In genomic region chr10:21926949-21927348, GRCh38 we compare ENCODE assay signal across 9 cellular contexts.
DNase-seq lines count a peak whose midpoint lies in the region; ATAC-seq and TF ChIP-seq lines count a peak whose summit lies in the region.
"Had no signal": no experiment of that assay in that cellular context is flagged by ENCODE, and none has a peak within 500 bp of the region (broad histone marks: within the 10 kb centered on the region; RNA-seq: fewer than 3 reads in every experiment).

No MANE protein-coding gene starts in this region.

- TF ChIP-seq CTCF in Panc1 (IDR thresholded peaks at IDR 0.05): no peak
- no peak for TF ChIP-seq CTCF in fibroblast of lung (conservative IDR thresholded peaks at IDR 0.05 in 1 of 2, IDR thresholded peaks at IDR 0.05 in 1 of 2; ENCODE audit: low read depth in 1 of 2, low read length in 2 of 2)
- no peak for TF ChIP-seq CTCF in dorsolateral prefrontal cortex (IDR thresholded peaks at IDR 0.05 in 54 of 56, conservative IDR thresholded peaks at IDR 0.05 in 2 of 56; ENCODE audit: low read depth in 1 of 56, partially characterized antibody in 56 of 56)
- TF ChIP-seq CTCF in stomach (IDR thresholded peaks at IDR 0.05): no peak

- POLR2A ChIA-PET in Panc1 (lab: Charles Lee): no interaction called here

- H3K9me3 ChIP-seq in Panc1 (ENCODE audit: control insufficient read depth, insufficient read depth, low read depth, low read length) (no peaks in the 10 kb centered on the region), fibroblast of lung (ENCODE audit: control insufficient read depth, insufficient read depth, low read depth, low read length) (no peaks in the 10 kb centered on the region), stomach (no peaks in the 10 kb centered on the region)

- peaks cover 12% of the 10 kb centered on the region for H3K4me1 ChIP-seq in Panc1 (ENCODE audit: control insufficient read depth, insufficient read depth, low read length)
- H3K4me1 ChIP-seq in fibroblast of lung (ENCODE audit: control insufficient read depth, extremely low read depth, insufficient read depth, low read length): peaks cover 10% of the 10 kb centered on the region
- peaks cover 0 to 11% (median 0%) of the 10 kb centered on the region in 4 donors for H3K4me1 ChIP-seq in stomach

- DNase-seq in H4 (ENCODE audit: low spot score) (peak; percentile 73), Panc1 (ENCODE audit: low read depth, low spot score) (no peak), fibroblast of lung (ENCODE audit: low read depth in 2 of 2) (peak; percentile 91 to 97), renal cortical epithelial cell (ENCODE audit: low read depth) (peak; percentile 94), dorsolateral prefrontal cortex (no peak), stomach (no peak)
- DNase-seq: activated T-cell treated with anti-CD3 and anti-CD28 coated beads for 4 hours, NCI-H1105 had no signal

- H3K36me3 ChIP-seq in Panc1 (ENCODE audit: control insufficient read depth, insufficient read depth, low read length) (no peaks in the 10 kb centered on the region), fibroblast of lung (ENCODE audit: control insufficient read depth, insufficient read depth, low read length) (no peaks in the 10 kb centered on the region), stomach (no peaks in the 10 kb centered on the region)

- no peak overlapping the region for H2AFZ ChIP-seq in fibroblast of lung (ENCODE audit: low read length)

- CTCF ChIA-PET in Panc1 (lab: Charles Lee): no interaction called here

- no peaks in the 10 kb centered on the region for H4K20me1 ChIP-seq in fibroblast of lung (ENCODE audit: control insufficient read depth, extremely low read depth, insufficient read depth, low read length)

- H3K4me3 ChIP-seq in Panc1 (ENCODE audit: low read depth in 2 of 2, low read length in 2 of 2) (no peak overlapping the region), fibroblast of lung (replicated peaks in 1 of 4; ENCODE audit: control extremely low read depth in 1 of 4, insufficient read depth in 1 of 4, low read depth in 3 of 4, low read length in 4 of 4) (no peak overlapping the region), dorsolateral prefrontal cortex (no peak overlapping the region), stomach (no peak overlapping the region)

- 46 to 65% (median 62%) methylated on average over 2 of the region's 2 CpGs for WGBS in stomach, 5 donors

- in situ Hi-C loops in Panc1 (cut with HindIII; ENCODE audit: low pct_unique_long_range_greater_than_20kb, low sequenced_read_pairs): no loop called here

- peak overlapping the region; percentile 54 for H3K4me2 ChIP-seq in fibroblast of lung (ENCODE audit: extremely low read depth, insufficient read depth, low read length)

- H3K79me2 ChIP-seq in fibroblast of lung (ENCODE audit: control insufficient read depth, insufficient read depth, low read length): no peaks in the 10 kb centered on the region

- no peak overlapping the region for H3K9ac ChIP-seq in fibroblast of lung (ENCODE audit: insufficient read depth, low read length)

- no peak for TF ChIP-seq EP300 in stomach (IDR thresholded peaks at IDR 0.05)

- intact Hi-C loops in Panc1 (cut with micrococcal nuclease; ENCODE audit: unreplicated experiment): no loop called here
- intact Hi-C loops in dorsolateral prefrontal cortex (cut with DNase I): no loop called here
- intact Hi-C loops in stomach (cut with DNase I; ENCODE audit: low total_unique reads): no loop called here

- no TSS peak for BruUV-seq in Panc1 (replicated peaks; lab: Mats Ljungman, UMichigan)

- H3K27me3 ChIP-seq in Panc1 (ENCODE audit: control insufficient read depth, insufficient read depth, low read length): no peaks in the 10 kb centered on the region
- no peaks in the 10 kb centered on the region for H3K27me3 ChIP-seq in fibroblast of lung (ENCODE audit: control insufficient read depth, insufficient read depth, low read length)
- no peaks in the 10 kb centered on the region for H3K27me3 ChIP-seq in dorsolateral prefrontal cortex
- no peaks in the 10 kb centered on the region for H3K27me3 ChIP-seq in stomach

- ATAC-seq in Panc1 (peak; percentile 62; the same call in 1 of the 2 replicates), GM18858 (IDR thresholded peaks at IDR 0.05; ENCODE audit: unreplicated experiment) (no peak)

- H3K27ac ChIP-seq in Panc1 (ENCODE audit: low read length) (peak overlapping the region; percentile 23; the same call in 1 of the 2 replicates), fibroblast of lung (ENCODE audit: insufficient read depth, low read length) (no peak overlapping the region), dorsolateral prefrontal cortex (no peak overlapping the region), stomach (no peak overlapping the region)

- no peak for TF ChIP-seq POLR2A in stomach (IDR thresholded peaks at IDR 0.05)

Comparison
In these comparisons a context has a peak if more than half of its experiments do, and no peak if none do; other contexts are left out.
1. DNase-seq: peak in H4 (single experiment), fibroblast of lung (2 of 2) and renal cortical epithelial cell (single experiment); none in Panc1 (single experiment), dorsolateral prefrontal cortex (0 of 10) and stomach (single experiment).